Comparison of ENCODE assay signal across 8 cellular contexts in genomic region chr10:69861251-69862240, GRCh38. TPM values are rescaled to one million over a fixed set of nuclear protein-coding genes. Genes with fewer than 3 reads are reported as not detected.
DNase-seq lines count a peak whose midpoint lies in the region; ATAC-seq and TF ChIP-seq lines count a peak whose summit lies in the region.

No MANE protein-coding gene starts in this region.

- H3K9me3 Mint-ChIP-seq in brain, result peaks cover 0 to 8% (median 0%) of the 10 kb centered on the region in 5 experiments
- no peaks in the 10 kb centered on the region for H3K9me3 Mint-ChIP-seq in neural crest cell
- H3K9me3 Mint-ChIP-seq in immature natural killer cell, result no peaks in the 10 kb centered on the region

- ATAC-seq in HG03565 (IDR thresholded peaks at IDR 0.05; ENCODE audit: unreplicated experiment), result no peak

- no peak overlapping the region for H3K4me3 ChIP-seq in LNCaP clone FGC (ENCODE audit: low read depth, low read length)

- H3K27ac Mint-ChIP-seq in brain (peak overlapping the region in 4 of 5 experiments; percentile 29 to 96 (median 72)), neural crest cell (ENCODE audit: unreplicated experiment) (no peak overlapping the region), immature natural killer cell (peak overlapping the region in 1 of 6 donors; percentile 52)

- peaks cover under 1% of the 10 kb centered on the region for H3K27me3 Mint-ChIP-seq in brain
- H3K27me3 Mint-ChIP-seq in neural crest cell (ENCODE audit: low read depth), result no peaks in the 10 kb centered on the region
- H3K27me3 Mint-ChIP-seq in immature natural killer cell (ENCODE audit: low read depth in 3 of 3), result peaks cover 0 to 2% (median 0%) of the 10 kb centered on the region in 3 donors

- peak; percentile 46 for TF ChIP-seq CTCF in LNCaP clone FGC (IDR thresholded peaks at IDR 0.05; ENCODE audit: control insufficient read depth, extremely low read depth, insufficient read depth)
- peak; percentile 21 to 46 for TF ChIP-seq CTCF in brain (conservative IDR thresholded peaks at IDR 0.05)
- peak; percentile 51 for TF ChIP-seq CTCF in neural crest cell (conservative IDR thresholded peaks at IDR 0.05)

- DNase-seq in ELR (ENCODE audit: low read depth) (peak; percentile 85), LNCaP clone FGC (ENCODE audit: low read depth) (peak; percentile 30), neural crest cell (ENCODE audit: low read depth, low spot score) (no peak), 8988T (no peak), UCSD-AML1 (lab: John Stamatoyannopoulos, UW; ENCODE audit: unreplicated experiment) (no peak), immature natural killer cell (no peak)

- H3K4me3 Mint-ChIP-seq in brain (no peak overlapping the region), neural crest cell (peak overlapping the region; percentile 10), immature natural killer cell (no peak overlapping the region)

- no peaks in the 10 kb centered on the region for H3K36me3 Mint-ChIP-seq in brain
- H3K36me3 Mint-ChIP-seq in neural crest cell (ENCODE audit: low read depth), result no peaks in the 10 kb centered on the region
- H3K36me3 Mint-ChIP-seq in immature natural killer cell, result no peaks in the 10 kb centered on the region

- H3K4me1 Mint-ChIP-seq in brain (peaks cover 35% of the 10 kb centered on the region), neural crest cell (peaks cover 81% of the 10 kb centered on the region), immature natural killer cell (peaks cover 8 to 10% of the 10 kb centered on the region in 2 donors)

RNA-seq across cellular contexts. Expression of gene COL13A1, which starts 59.8 kb away (rescaled TPM):
- polyA plus RNA-seq in brain (ENCODE audit: insufficient read depth, low read depth, low replicate concordance) (0.46 TPM), immature natural killer cell (1 to 10 TPM; 1.0 to 6.0 (median 1.6) TPM)
- 8.1 and 9.5 TPM in 2 replicates for total RNA-seq in neural crest cell

Comparison
In these comparisons a context has a peak if more than half of its experiments do, and no peak if none do; other contexts are left out.
1. DNase-seq: peak in ELR (single experiment) and LNCaP clone FGC (single experiment); none in neural crest cell (single experiment), 8988T (single experiment), UCSD-AML1 (single experiment) and immature natural killer cell (0 of 3).
2. Peak in every context shown above with its lines, with median percentiles within 50 percentile points of each other: CTCF ChIP-seq.